In the genomic region with DNA sequence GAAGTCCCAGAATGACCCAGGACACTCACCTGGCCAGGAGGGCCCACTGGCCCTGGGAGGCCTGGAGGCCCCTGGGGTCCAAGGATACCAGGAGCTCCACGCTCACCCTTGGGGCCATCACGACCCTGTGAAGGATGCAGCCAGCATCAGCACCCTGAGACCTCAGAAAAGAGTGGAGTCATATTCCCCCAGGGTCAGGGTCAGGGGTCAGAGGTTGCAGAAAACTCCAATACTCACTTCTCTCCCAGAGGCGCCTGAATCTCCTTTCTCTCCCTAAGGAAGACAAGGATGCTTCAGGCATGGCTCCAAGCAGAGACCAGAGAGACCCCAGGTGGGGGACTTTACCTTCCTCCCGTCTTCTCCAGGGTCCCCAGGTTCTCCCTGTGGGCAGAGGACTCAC, we compare ENCODE assay signal across 30 cellular contexts. TPM values are rescaled to one million over a fixed set of nuclear protein-coding genes. Genes with fewer than 3 reads are reported as not detected.
"Had no signal": no experiment of that assay in that cellular context is flagged by ENCODE, and none has a peak within 500 bp of the region (broad histone marks: within the 10 kb centered on the region; RNA-seq: fewer than 3 reads in every experiment).

No MANE protein-coding gene starts in this region.

- H3K27ac ChIP-seq: stomach, suprapubic skin, testis, thoracic aorta, thyroid gland, tibial artery, tibial nerve, transverse colon, upper lobe of left lung, upper lobe of right lung, uterus, vagina had no signal

- H3K4me1 ChIP-seq: stomach, testis, thyroid gland, tibial artery, tibial nerve, transverse colon, upper lobe of left lung, upper lobe of right lung, uterus, vagina had no signal

- H3K36me3 ChIP-seq: thoracic aorta, thyroid gland, transverse colon, upper lobe of left lung, upper lobe of right lung, uterus had no signal

- ATAC-seq: stimulated activated effector memory CD8-positive, alpha-beta T cell treated with anti-CD3 and anti-CD28 coated beads, Interleukin-12 subunit alpha, Interleukin-12 subunit beta, amount 100 ng/mL, for 72 hours; stimulated activated memory B cell treated with anti-CD40 and anti-IgM and Interleukin-4, amounts not matched to agents 10 μg/mL and 1 μg/mL and 100 μg/mL, for 72 hours; stimulated activated naive B cell treated with anti-CD40 and anti-IgM and Interleukin-4, amounts not matched to agents 10 μg/mL and 1 μg/mL and 100 μg/mL, for 72 hours; stimulated activated naive CD8-positive, alpha-beta T cell treated with anti-CD3 and anti-CD28 coated beads, Interleukin-15, amount 100 ng/mL, for 72 hours; stimulated activated naive CD8-positive, alpha-beta T cell treated with anti-CD3 and anti-CD28 coated beads, Interleukin-15, Interleukin-2, amounts not matched to agents 100 U/mL and 50 U/mL, for 24 hours; upper lobe of right lung had no signal

- DNase-seq: stimulated activated CD4-positive, alpha-beta T cell treated with anti-CD3 and anti-CD28 coated beads, Interleukin-2, amount 100 ng/mL, for 48 hours; stimulated activated CD4-positive, alpha-beta T cell treated with anti-CD3 and anti-CD28 coated beads, Interleukin-4, amount 100 ng/mL, for 1 hour; stimulated activated CD4-positive, alpha-beta T cell treated with anti-CD3 and anti-CD28 coated beads, Interleukin-4, amount 100 ng/mL, for 24 hours; stimulated activated CD4-positive, alpha-beta T cell treated with anti-CD3 and anti-CD28 coated beads, Interleukin-4, amount 100 ng/mL, for 4 hours; stimulated activated CD8-positive, alpha-beta memory T cell treated with anti-CD3 and anti-CD28 coated beads, Interleukin-4, amount 100 ng/mL, for 48 hours; stimulated activated naive B cell treated with anti-CD40 and anti-IgM and Interleukin-4, amounts not matched to agents 10 μg/mL and 1 μg/mL and 100 μg/mL, for 72 hours; stimulated activated naive CD4-positive, alpha-beta T cell; stimulated activated naive CD4-positive, alpha-beta T cell treated with Interleukin-2 at 50 U/mL for 16 hours; stimulated activated naive CD8-positive, alpha-beta T cell treated with anti-CD3 and anti-CD28 coated beads, Interleukin-15, amount 100 ng/mL, for 72 hours; stimulated activated naive CD8-positive, alpha-beta T cell treated with anti-CD3 and anti-CD28 coated beads, Interleukin-15, Interleukin-2, amounts not matched to agents 100 U/mL and 50 U/mL, for 24 hours; stomach; substantia nigra; testis; thyroid gland; tibial artery; transverse colon; trophoblast cell; upper lobe of right lung; uterus had no signal

- H3K27me3 ChIP-seq: stomach, suprapubic skin, testis, thyroid gland, tibial artery, tibial nerve, transverse colon, upper lobe of left lung, upper lobe of right lung, uterus, vagina had no signal

- H3K4me3 ChIP-seq: stomach, suprapubic skin, testis, thoracic aorta, thyroid gland, tibial artery, tibial nerve, transverse colon, upper lobe of left lung, upper lobe of right lung, uterus, vagina had no signal

- H3K9me3 ChIP-seq: stomach, suprapubic skin, testis, thoracic aorta, thyroid gland, tibial artery, tibial nerve, transverse colon, upper lobe of left lung, upper lobe of right lung, uterus, vagina had no signal

RNA-seq across cellular contexts. Expression of gene UCN2, which starts 13.1 kb away (rescaled TPM):
- total RNA-seq: subcutaneous adipose tissue, temporal lobe, thyroid gland, transverse colon, upper lobe of left lung, upper lobe of right lung had no signal

RNA-seq across cellular contexts. Expression of gene TMEM89, which starts 44.9 kb away (rescaled TPM):
- total RNA-seq: stomach, subcutaneous adipose tissue, suprapubic skin, temporal lobe, thyroid gland, tibial nerve, upper lobe of right lung, ureter, urinary bladder, uterus, vagina had no signal
- polyA plus RNA-seq: urinary bladder had no signal
